ENCODE assay signal across 10 cellular contexts in the genomic region with DNA sequence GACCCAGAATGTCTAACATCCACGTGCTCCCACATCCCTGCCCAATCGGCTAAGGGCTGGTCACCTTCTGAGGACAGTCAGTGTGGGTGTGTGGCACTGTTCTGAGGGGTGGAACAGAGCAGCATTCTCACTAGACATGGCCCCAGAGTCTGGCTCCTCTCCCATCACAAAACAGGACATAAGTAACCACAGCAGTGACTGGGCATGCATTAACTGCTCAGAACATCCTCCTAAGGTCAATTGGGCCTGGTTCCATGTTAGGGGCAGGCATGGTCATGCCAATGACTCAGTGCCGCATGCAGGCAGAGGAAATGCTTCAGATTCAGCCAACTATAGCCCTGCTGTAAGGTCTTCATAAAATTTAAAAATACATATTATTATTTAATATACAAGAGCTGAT. TPM values are rescaled to one million over a fixed set of nuclear protein-coding genes. Genes with fewer than 3 reads are reported as not detected.
DNase-seq lines count a peak whose midpoint lies in the region; ATAC-seq and TF ChIP-seq lines count a peak whose summit lies in the region.
"Had no signal": no experiment of that assay in that cellular context is flagged by ENCODE, and none has a peak within 500 bp of the region (broad histone marks: within the 10 kb centered on the region; RNA-seq: fewer than 3 reads in every experiment).

No MANE protein-coding gene starts in this region.

- POLR2A ChIA-PET in naive thymus-derived CD4-positive, alpha-beta T cell (lab: Charles Lee) = no interaction called here

- H3K36me3 Mint-ChIP-seq in naive thymus-derived CD4-positive, alpha-beta T cell = peaks cover 11 to 77% (median 41%) of the 10 kb centered on the region in 5 donors

- peak; percentile 71 for DNase-seq in CD1c-positive myeloid dendritic cell (ENCODE audit: extremely low spot score)
- DNase-seq in MG63 = peak; percentile 94
- DNase-seq in epithelial cell of esophagus (ENCODE audit: low read depth) = peak; percentile 93
- no peak for DNase-seq in naive thymus-derived CD4-positive, alpha-beta T cell
- DNase-seq in stimulated activated CD4-positive, alpha-beta T cell treated with anti-CD3 and anti-CD28 coated beads, Interleukin-4, amount 100 ng/mL, for 24 hours = no peak
- no peak for DNase-seq in NCI-H446 (lab: John Stamatoyannopoulos, UW)
- no peak for DNase-seq in LoVo (ENCODE audit: low spot score)
- no peak for DNase-seq in NCI-H69 (lab: John Stamatoyannopoulos, UW)
- DNase-seq: naive B cell, NCI-H187 had no signal

- H3K9me3 ChIP-seq in MG63 = no peaks in the 10 kb centered on the region
- no peaks in the 10 kb centered on the region for H3K9me3 ChIP-seq in naive thymus-derived CD4-positive, alpha-beta T cell (ENCODE audit: control insufficient read depth in 2 of 3, low read length in 3 of 3)

- peak overlapping the region in 2 of 9 donors; percentile 12 to 62 for H3K27ac Mint-ChIP-seq in naive thymus-derived CD4-positive, alpha-beta T cell

- H3K27me3 Mint-ChIP-seq in naive thymus-derived CD4-positive, alpha-beta T cell = no peaks in the 10 kb centered on the region
- H3K27me3 Mint-ChIP-seq: naive B cell had no signal

- no peaks in the 10 kb centered on the region for H3K9me3 Mint-ChIP-seq in naive thymus-derived CD4-positive, alpha-beta T cell
- H3K9me3 Mint-ChIP-seq: naive B cell had no signal

- CTCF ChIA-PET in naive thymus-derived CD4-positive, alpha-beta T cell (lab: Charles Lee) = no interaction called here

- H3K4me1 Mint-ChIP-seq in naive thymus-derived CD4-positive, alpha-beta T cell = peaks cover 46 to 73% (median 66%) of the 10 kb centered on the region in 7 donors

- no peaks in the 10 kb centered on the region for H3K27me3 ChIP-seq in MG63
- H3K27me3 ChIP-seq in naive thymus-derived CD4-positive, alpha-beta T cell (ENCODE audit: control insufficient read depth in 2 of 2, insufficient read depth in 2 of 2, low read length in 2 of 2) = no peaks in the 10 kb centered on the region

- H3K4me3 Mint-ChIP-seq in naive thymus-derived CD4-positive, alpha-beta T cell = no peak overlapping the region

- peaks cover 0 to 27% of the 10 kb centered on the region in 2 donors for H3K4me1 ChIP-seq in naive thymus-derived CD4-positive, alpha-beta T cell (ENCODE audit: control insufficient read depth in 2 of 2, insufficient read depth in 2 of 2, low read length in 2 of 2)

- H3K27ac ChIP-seq in naive thymus-derived CD4-positive, alpha-beta T cell (ENCODE audit: low read depth, low read length) = no peak overlapping the region

- ATAC-seq in naive thymus-derived CD4-positive, alpha-beta T cell = peak; percentile 74

- H3K4me3 ChIP-seq in MG63 (no peak overlapping the region), epithelial cell of esophagus (ENCODE audit: low read length) (no peak overlapping the region)
- no peak overlapping the region for H3K4me3 ChIP-seq in naive thymus-derived CD4-positive, alpha-beta T cell (ENCODE audit: low read length)

- intact Hi-C loops in naive thymus-derived CD4-positive, alpha-beta T cell (cut with micrococcal nuclease) = no loop called here

- TF ChIP-seq CTCF in epithelial cell of esophagus (IDR thresholded peaks at IDR 0.05; ENCODE audit: insufficient read depth, low read depth, low read length, missing control alignments) = no peak

- H3K36me3 ChIP-seq in MG63 = peaks cover 97% of the 10 kb centered on the region
- peaks cover 0 to 64% (median 4%) of the 10 kb centered on the region in 3 experiments for H3K36me3 ChIP-seq in naive thymus-derived CD4-positive, alpha-beta T cell (ENCODE audit: control insufficient read depth in 2 of 3, insufficient read depth in 3 of 3, low read length in 3 of 3)

RNA-seq across cellular contexts. Expression of a gene that starts 12.9 kb away (rescaled TPM):
- total RNA-seq in MG63 (2014; rRNA removed; shearing (Covaris generic); ENCODE audit: low replicate concordance) = 322 and 404 TPM in 2 replicates
- 100 to 1,000 TPM; 109 to 288 (median 140) TPM for total RNA-seq in naive thymus-derived CD4-positive, alpha-beta T cell
- 100 to 1,000 TPM; 123 to 133 TPM for polyA plus RNA-seq in naive thymus-derived CD4-positive, alpha-beta T cell

Comparison
In these comparisons a context has a peak if more than half of its experiments do, and no peak if none do; other contexts are left out.
1. DNase-seq: peak in CD1c-positive myeloid dendritic cell (single experiment), MG63 (single experiment) and epithelial cell of esophagus (single experiment); none in naive thymus-derived CD4-positive, alpha-beta T cell (0 of 9), stimulated activated CD4-positive, alpha-beta T cell treated with anti-CD3 and anti-CD28 coated beads, Interleukin-4, amount 100 ng/mL, for 24 hours (single experiment), NCI-H446 (0 of 2), LoVo (single experiment) and NCI-H69 (single experiment).